Comparison of ENCODE assay signal across 12 cellular contexts in the genomic region with DNA sequence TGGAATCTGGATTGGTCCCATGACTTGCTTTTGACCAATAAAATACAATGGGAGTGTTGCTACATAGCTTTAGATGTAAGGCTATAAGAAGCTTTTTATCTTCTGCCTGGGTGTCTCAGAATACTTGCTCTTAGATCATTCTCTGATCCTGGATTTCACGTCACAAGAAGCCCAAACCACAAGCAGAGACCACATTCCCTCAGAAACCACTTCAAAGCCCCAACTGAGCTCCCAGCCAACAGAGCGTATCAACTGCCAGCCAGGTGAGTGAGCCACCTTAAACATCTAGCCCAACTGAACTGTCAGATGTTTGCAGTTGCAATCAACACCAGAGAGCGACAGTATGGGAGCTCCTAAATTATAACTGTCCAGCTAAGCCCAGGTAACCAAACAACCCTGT.
DNase-seq lines count a peak whose midpoint lies in the region; ATAC-seq and TF ChIP-seq lines count a peak whose summit lies in the region.
"Had no signal": no experiment of that assay in that cellular context is flagged by ENCODE, and none has a peak within 500 bp of the region (broad histone marks: within the 10 kb centered on the region; RNA-seq: fewer than 3 reads in every experiment).

No MANE protein-coding gene starts in this region.

- H3K4me3 ChIP-seq in BLaER1: no peak overlapping the region
- H3K4me3 ChIP-seq in PC-3 (ENCODE audit: low read length): no peak overlapping the region
- no peak overlapping the region for H3K4me3 ChIP-seq in uterus
- H3K4me3 ChIP-seq: HAP-1 had no signal

- H3K4me1 ChIP-seq in BLaER1 (peaks cover 11% of the 10 kb centered on the region), PC-3 (ENCODE audit: insufficient read depth, low read length) (peaks cover 12% of the 10 kb centered on the region), uterus (no peaks in the 10 kb centered on the region)
- H3K4me1 ChIP-seq: HAP-1 had no signal

- no peak overlapping the region for H3K27ac ChIP-seq in BLaER1
- no peak overlapping the region for H3K27ac ChIP-seq in PC-3 (ENCODE audit: low read length)
- no peak overlapping the region for H3K27ac ChIP-seq in uterus

- DNase-seq in DMS79 treated with DMSO at 0.1 percent for 48 hours (lab: John Stamatoyannopoulos, UW) (peak; percentile 63), PC-3 (peak; percentile 76), foreskin melanocyte (peak; percentile 3), dedifferentiated amniotic fluid mesenchymal stem cell (ENCODE audit: extremely low spot score) (no peak), uterus (no peak)
- DNase-seq: caudate nucleus, IMR-90 had no signal

- H4K20me1 ChIP-seq in BLaER1: no peaks in the 10 kb centered on the region
- no peaks in the 10 kb centered on the region for H4K20me1 ChIP-seq in PC-3 (ENCODE audit: low read length)

- no peaks in the 10 kb centered on the region for H3F3A ChIP-seq in PC-3 (ENCODE audit: low read length, unreplicated experiment)

- no peak overlapping the region for H2AFZ ChIP-seq in PC-3 (ENCODE audit: low read length)

- BruUV-seq in PC-3 (replicated peaks; lab: Mats Ljungman, UMichigan): no TSS peak

- H3K79me2 ChIP-seq in PC-3 (ENCODE audit: low read length): no peaks in the 10 kb centered on the region

- ATAC-seq in PC-3 (no peak), GM21526 (IDR thresholded peaks at IDR 0.05; ENCODE audit: low FRiP score, unreplicated experiment) (no peak), GM19023 (IDR thresholded peaks at IDR 0.05; ENCODE audit: unreplicated experiment) (no peak)
- ATAC-seq: natural killer cell treated with Interleukin-12 subunit alpha and Interleukin-12 subunit beta and Interleukin-15 and Interleukin-18, amount 100 ng/mL, for 72 hours had no signal

- TF ChIP-seq CTCF in PC-3 (conservative IDR thresholded peaks at IDR 0.05; ENCODE audit: low read depth, low read length) (no peak), uterus (IDR thresholded peaks at IDR 0.05) (no peak)

- no peaks in the 10 kb centered on the region for H3K9me2 ChIP-seq in PC-3 (replicated peaks; ENCODE audit: low read length)

- POLR2A ChIA-PET in PC-3 (lab: Charles Lee; ENCODE audit: unreplicated experiment): no interaction called here

- no peak for TF ChIP-seq POLR2A in uterus (IDR thresholded peaks at IDR 0.05)

- intact Hi-C loops in PC-3 (cut with micrococcal nuclease) (no loop called here), uterus (cut with DNase I; ENCODE audit: low total_unique reads) (no loop called here)

- H3K9ac ChIP-seq in BLaER1 (no peak overlapping the region), PC-3 (ENCODE audit: low read length) (no peak overlapping the region)

- H3K36me3 ChIP-seq in BLaER1 (no peaks in the 10 kb centered on the region), PC-3 (ENCODE audit: low read depth, low read length) (no peaks in the 10 kb centered on the region), uterus (no peaks in the 10 kb centered on the region)
- H3K36me3 ChIP-seq: HAP-1 had no signal

- no peaks in the 10 kb centered on the region for H3K27me3 ChIP-seq in BLaER1
- H3K27me3 ChIP-seq in PC-3 (ENCODE audit: low read length): no peaks in the 10 kb centered on the region
- no peaks in the 10 kb centered on the region for H3K27me3 ChIP-seq in uterus

- CTCF ChIA-PET in PC-3 (lab: Charles Lee): no interaction called here

- H3K4me2 ChIP-seq in BLaER1 (peak overlapping the region; percentile 61), PC-3 (ENCODE audit: low read length) (0 out of 2 replicates have a peak overlapping the region, but pooled peaks have one; percentile 18)

- H3K9me3 ChIP-seq in BLaER1 (0 out of 2 replicates have a peak, but pooled peaks cover 6% of the 10 kb centered on the region), PC-3 (ENCODE audit: low read length) (no peaks in the 10 kb centered on the region), uterus (no peaks in the 10 kb centered on the region)
- H3K9me3 ChIP-seq: HAP-1 had no signal

Comparison
In these comparisons a context has a peak if more than half of its experiments do, and no peak if none do; other contexts are left out.
1. DNase-seq: peak in DMS79 treated with DMSO at 0.1 percent for 48 hours (single experiment), PC-3 (single experiment) and foreskin melanocyte (single experiment); none in dedifferentiated amniotic fluid mesenchymal stem cell (single experiment) and uterus (0 of 2).